In the genomic region with DNA sequence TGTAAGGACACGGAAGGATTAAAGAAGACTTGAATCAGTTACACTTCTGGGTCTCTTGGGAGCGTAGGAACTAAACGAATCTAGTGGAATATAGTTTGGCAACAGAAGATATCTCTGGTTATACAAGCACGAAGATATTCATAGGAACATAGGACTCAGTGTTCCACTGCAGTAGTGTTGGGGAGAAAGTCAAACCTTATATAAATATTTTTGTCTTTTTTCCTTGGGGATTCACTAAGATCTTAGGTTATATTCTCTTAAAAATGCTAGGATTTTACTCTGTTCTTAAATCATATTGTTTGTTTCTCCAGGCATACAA, we compare ENCODE assay signal across 19 cellular contexts. TPM values are rescaled to one million over a fixed set of nuclear protein-coding genes. Genes with fewer than 3 reads are reported as not detected.
DNase-seq lines count a peak whose midpoint lies in the region; ATAC-seq and TF ChIP-seq lines count a peak whose summit lies in the region.
"Had no signal": no experiment of that assay in that cellular context is flagged by ENCODE, and none has a peak within 500 bp of the region (broad histone marks: within the 10 kb centered on the region; RNA-seq: fewer than 3 reads in every experiment).

No MANE protein-coding gene starts in this region.

- no peak overlapping the region for H3K27ac ChIP-seq in right cardiac atrium (ENCODE audit: low read length)
- H3K27ac ChIP-seq in right atrium auricular region = no peak overlapping the region
- peak overlapping the region; percentile 63 for H3K27ac ChIP-seq in caudate nucleus (ENCODE audit: low read depth, low read length)
- no peak overlapping the region for H3K27ac ChIP-seq in suprapubic skin

- no peak for TF ChIP-seq EP300 in suprapubic skin (IDR thresholded peaks at IDR 0.05)

- intact Hi-C loops in right cardiac atrium (cut with DNase I) = no loop called here
- intact Hi-C loops in posterior vena cava (cut with DNase I) = no loop called here

- no peak for TF ChIP-seq POLR2A in suprapubic skin (IDR thresholded peaks at IDR 0.05)

- H3K4me3 ChIP-seq in right cardiac atrium (ENCODE audit: low read length) (no peak overlapping the region), right atrium auricular region (no peak overlapping the region), suprapubic skin (no peak overlapping the region)

- peak; percentile 69 to 74 for ATAC-seq in right cardiac atrium

- H3K27me3 ChIP-seq in right cardiac atrium (ENCODE audit: control insufficient read depth, insufficient read depth) = no peaks in the 10 kb centered on the region
- no peaks in the 10 kb centered on the region for H3K27me3 ChIP-seq in right atrium auricular region
- H3K27me3 ChIP-seq in suprapubic skin = no peaks in the 10 kb centered on the region

- WGBS in right cardiac atrium = 46% methylated on average over 4 of the region's 4 CpGs
- WGBS in suprapubic skin = 75% methylated on average over 4 of the region's 4 CpGs

- TF ChIP-seq CTCF in right atrium auricular region (IDR thresholded peaks at IDR 0.05) (no peak), suprapubic skin (IDR thresholded peaks at IDR 0.05) (no peak)

- H3K36me3 ChIP-seq in right atrium auricular region (no peaks in the 10 kb centered on the region), suprapubic skin (no peaks in the 10 kb centered on the region)

- H3K4me1 ChIP-seq in right cardiac atrium (ENCODE audit: control insufficient read depth, insufficient read depth, low read length) (peaks cover 2% of the 10 kb centered on the region), right atrium auricular region (no peaks in the 10 kb centered on the region), suprapubic skin (no peaks in the 10 kb centered on the region)

- H3K9me3 ChIP-seq in right cardiac atrium (ENCODE audit: control insufficient read depth, low read length) (no peaks in the 10 kb centered on the region), right atrium auricular region (no peaks in the 10 kb centered on the region), suprapubic skin (no peaks in the 10 kb centered on the region)

- DNase-seq in right cardiac atrium (no peak), right atrium auricular region (ENCODE audit: low spot score) (no peak), caudate nucleus (lab: John Stamatoyannopoulos, UW) (no peak), inferior parietal cortex (ENCODE audit: extremely low spot score) (peak; percentile 62), iPS-NIHi7 (ENCODE audit: extremely low spot score) (no peak), suprapubic skin (ENCODE audit: low spot score in 2 of 2) (no peak), posterior vena cava (ENCODE audit: low spot score) (no peak)
- DNase-seq: DMS53, EL, GF-D8, IMR-90, MV-4-11, NCI-H1105 treated with DMSO at 0.1 percent for 48 hours, NCI-H2029 treated with DMSO at 0.1 percent for 48 hours, NCI-H2171, NCI-H345, NCI-H524, NCI-H774, OCI-M1 had no signal

RNA-seq across cellular contexts. Expression of a gene that starts 21.4 kb away (rescaled TPM):
- 10 to 100 TPM; 42.0 to 57.8 (median 49.3) TPM for total RNA-seq in right cardiac atrium
- polyA plus RNA-seq in right cardiac atrium = 32.3 TPM
- 10 to 100 TPM; 30.1 to 30.4 TPM for total RNA-seq in right atrium auricular region
- total RNA-seq in suprapubic skin = 10 to 100 TPM in 1 of 4 donors, 1 to 10 TPM in 3; 4.2 to 10.8 (median 6.2) TPM
- total RNA-seq in posterior vena cava = 1 to 10 TPM; 4.7 to 5.8 TPM
